ENCODE assay signal across 19 cellular contexts in the genomic region with DNA sequence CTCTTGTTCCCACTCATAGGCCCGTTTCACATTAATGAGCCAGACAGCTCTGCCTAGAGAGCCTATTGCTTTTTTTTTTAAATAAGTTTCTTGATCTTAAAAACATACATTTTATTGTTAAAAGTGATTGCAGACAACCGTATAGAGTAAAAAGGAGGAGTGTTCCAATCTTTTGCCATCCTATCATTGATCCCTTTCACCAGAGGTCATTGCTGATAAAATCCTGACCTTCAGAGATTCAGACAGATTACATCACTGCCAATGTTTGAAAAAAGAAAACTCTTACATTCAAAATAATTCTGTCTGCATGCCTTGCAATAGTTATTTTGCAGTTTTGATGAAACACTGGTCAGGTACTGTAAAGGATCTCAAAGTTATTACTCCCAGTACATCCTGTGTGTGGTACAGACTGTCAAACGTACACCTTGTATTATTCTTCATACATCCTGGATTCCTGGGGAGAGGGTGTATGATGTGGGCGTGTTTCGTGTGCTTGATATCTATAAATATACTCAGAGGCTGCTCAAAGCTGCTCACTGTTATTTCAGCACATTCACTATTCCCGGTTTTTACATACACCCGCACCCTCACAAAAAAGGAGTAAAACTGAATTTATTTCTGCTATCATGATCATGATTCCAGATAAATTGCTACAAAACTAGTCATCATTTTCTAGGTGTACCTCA.
"Had no signal": no experiment of that assay in that cellular context is flagged by ENCODE, and none has a peak within 500 bp of the region (broad histone marks: within the 10 kb centered on the region; RNA-seq: fewer than 3 reads in every experiment).

No MANE protein-coding gene starts in this region.

- ATAC-seq: gastroesophageal sphincter, left colon, lower lobe of right lung had no signal

- H3K36me3 Mint-ChIP-seq: neural progenitor cell had no signal

- H3K9me3 ChIP-seq: gastroesophageal sphincter, lower lobe of right lung, spleen, tibial artery had no signal

- H3K27me3 ChIP-seq: gastroesophageal sphincter, neural progenitor cell, spleen, tibial artery had no signal

- H3K27ac Mint-ChIP-seq: activated CD4-positive, alpha-beta T cell treated with anti-CD3 and anti-CD28 coated beads, Interleukin-2, amount 10 ng/mL, durations not matched to agents 7 days and 5 days; activated naive CD8-positive, alpha-beta T cell treated with anti-CD3 and anti-CD28 coated beads for 36 hours; naive thymus-derived CD8-positive, alpha-beta T cell; neural progenitor cell had no signal

- H3K4me1 Mint-ChIP-seq: neural progenitor cell had no signal

- H3K36me3 ChIP-seq: gastroesophageal sphincter, lower lobe of right lung, neural progenitor cell, spleen, tibial artery had no signal

- H3K9ac ChIP-seq: neural progenitor cell had no signal

- H3K9me3 Mint-ChIP-seq: neural progenitor cell had no signal

- H3K4me1 ChIP-seq: gastroesophageal sphincter, lower lobe of right lung, neural progenitor cell, spleen, tibial artery had no signal

- H3K27ac ChIP-seq: epithelial cell of prostate, gastroesophageal sphincter, lower lobe of right lung, neural progenitor cell, SK-N-MC, spleen, tibial artery had no signal

- H3K4me2 ChIP-seq: neural progenitor cell had no signal

- H3K4me3 ChIP-seq: gastroesophageal sphincter, lower lobe of right lung, neural progenitor cell, SK-N-MC, spleen, tibial artery had no signal

- DNase-seq: activated CD4-positive, alpha-beta T cell treated with anti-CD3 and anti-CD28 coated beads, Interleukin-2, amount 10 ng/mL, durations not matched to agents 7 days and 5 days; activated CD8-positive, alpha-beta memory T cell treated with anti-CD3 and anti-CD28 coated beads for 24 hours; activated CD8-positive, alpha-beta memory T cell treated with anti-CD3 and anti-CD28 coated beads, Interleukin-2, amount 50 U/mL, for 4 hours; activated gamma-delta T cell; activated naive CD8-positive, alpha-beta T cell treated with anti-CD3 and anti-CD28 coated beads for 36 hours; amygdala; cortex of kidney; islet precursor cell; left colon; lower lobe of right lung; naive thymus-derived CD8-positive, alpha-beta T cell; spleen; stimulated activated CD4-positive, alpha-beta T cell treated with anti-CD3 and anti-CD28 coated beads, Interleukin-4, amount 100 ng/mL, for 24 hours; stimulated activated naive CD8-positive, alpha-beta T cell treated with anti-CD3 and anti-CD28 coated beads, Interleukin-15, Interleukin-2, amounts not matched to agents 100 U/mL and 50 U/mL, for 24 hours; tibial artery had no signal

- H3K4me3 Mint-ChIP-seq: activated CD4-positive, alpha-beta T cell treated with anti-CD3 and anti-CD28 coated beads, Interleukin-2, amount 10 ng/mL, durations not matched to agents 7 days and 5 days; activated naive CD8-positive, alpha-beta T cell treated with anti-CD3 and anti-CD28 coated beads for 36 hours; naive thymus-derived CD8-positive, alpha-beta T cell; neural progenitor cell had no signal

- H3K27me3 Mint-ChIP-seq: activated CD4-positive, alpha-beta T cell treated with anti-CD3 and anti-CD28 coated beads, Interleukin-2, amount 10 ng/mL, durations not matched to agents 7 days and 5 days; activated naive CD8-positive, alpha-beta T cell treated with anti-CD3 and anti-CD28 coated beads for 36 hours had no signal
